In the genomic region with DNA sequence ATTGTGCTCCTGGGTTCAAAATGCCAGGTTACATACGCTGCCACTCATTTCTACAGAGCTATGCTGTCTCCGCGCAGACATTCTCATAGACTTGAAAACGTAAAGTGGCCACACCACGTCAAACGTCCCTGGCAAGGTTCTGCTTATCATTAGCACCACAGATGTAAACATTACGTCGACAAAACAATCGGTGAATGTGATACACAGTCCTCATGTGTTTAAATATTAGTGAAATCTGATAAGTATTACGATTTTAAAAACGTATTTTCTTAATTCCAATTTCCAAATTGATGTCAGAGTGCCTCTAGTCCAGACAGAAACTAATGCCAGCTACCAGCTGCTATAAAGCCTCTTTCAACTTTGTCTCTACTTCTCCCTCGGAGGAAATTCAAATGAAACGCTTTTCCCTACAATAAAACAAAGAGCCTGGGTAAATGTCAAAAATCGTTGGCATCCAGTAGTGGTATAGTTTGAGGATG, we compare ENCODE assay signal across 7 cellular contexts. TPM values are rescaled to one million over a fixed set of nuclear protein-coding genes. Genes with fewer than 3 reads are reported as not detected.
A peak's percentile ranks its signal among the peaks of the same experiment; 100 is the strongest.
DNase-seq lines count a peak whose midpoint lies in the region; TF ChIP-seq lines count a peak whose summit lies in the region.

No MANE protein-coding gene starts in this region.

- H3K36me3 ChIP-seq in neuronal stem cell (replicated peaks in 1 of 2; ENCODE audit: control insufficient read depth in 2 of 2, insufficient read depth in 2 of 2, low read length in 2 of 2): no peaks in the 10 kb centered on the region

- DNase-seq in GM12864 (ENCODE audit: low read depth): no peak
- no peak for DNase-seq in HFFc6
- peak; percentile 34 for DNase-seq in NCI-H345 treated with DMSO at 0.1 percent for 48 hours (lab: John Stamatoyannopoulos, UW; ENCODE audit: unreplicated experiment)
- peak; percentile 78 for DNase-seq in activated CD4-positive, alpha-beta memory T cell treated with anti-CD3 and anti-CD28 coated beads, Interleukin-2, amount 10 ng/mL, durations not matched to agents 7 days and 5 days
- peak; percentile 58 for DNase-seq in fibroblast of the aortic adventitia (ENCODE audit: low read depth)
- DNase-seq in neuronal stem cell (ENCODE audit: low spot score): no peak
- DNase-seq in SW 1271 (lab: John Stamatoyannopoulos, UW): no peak

- H4K8ac ChIP-seq in neuronal stem cell (ENCODE audit: low read depth, low read length): no peak overlapping the region

- H3K23ac ChIP-seq in neuronal stem cell (ENCODE audit: low read depth, low read length, poor library complexity): no peak overlapping the region

- peak overlapping the region; percentile 27 for H3K9ac ChIP-seq in neuronal stem cell (ENCODE audit: low read depth, low read length, poor library complexity)

- peaks cover 7 to 14% of the 10 kb centered on the region in 2 donors for H3K4me1 ChIP-seq in neuronal stem cell (ENCODE audit: control insufficient read depth in 2 of 2, insufficient read depth in 1 of 2, low read depth in 1 of 2, low read length in 2 of 2)

- no peak overlapping the region for H2BK12ac ChIP-seq in neuronal stem cell (ENCODE audit: low read length)

- H3K4me3 ChIP-seq in GM12864 (ENCODE audit: low read depth, low read length): peak overlapping the region; percentile 95
- H3K4me3 ChIP-seq in fibroblast of the aortic adventitia (ENCODE audit: low read depth, low read length): peak overlapping the region; percentile 89
- peak overlapping the region; percentile 73 to 99 for H3K4me3 ChIP-seq in neuronal stem cell (ENCODE audit: low read length in 2 of 2)

- no CpG with 5 or more reads among the region's 14 CpGs for WGBS in neuronal stem cell (ENCODE audit: extremely low coverage in 2 of 2, insufficient read length in 2 of 2, insufficient replicate concordance in 1 of 2), 2 donors

- CTCF ChIA-PET in activated CD4-positive, alpha-beta memory T cell treated with anti-CD3 and anti-CD28 coated beads, Interleukin-2, amount 10 ng/mL, durations not matched to agents 7 days and 5 days (lab: Charles Lee): interaction anchor here (0.5 to 3.0 kb wide), 12 partner anchors 11 to 128 kb away, joined by 3 to 24 read pairs (median 4); no protein-coding TSS in a partner anchor

- no peak overlapping the region for H2AK5ac ChIP-seq in neuronal stem cell (ENCODE audit: low read depth, low read length)

- no peaks in the 10 kb centered on the region for H3K9me3 ChIP-seq in neuronal stem cell (replicated peaks in 1 of 2; ENCODE audit: control insufficient read depth in 2 of 2, insufficient read depth in 1 of 2, low read depth in 1 of 2, low read length in 2 of 2)

- no peak overlapping the region for H3K18ac ChIP-seq in neuronal stem cell (ENCODE audit: low read length)

- H3K27me3 Mint-ChIP-seq in HFFc6 (ENCODE audit: insufficient read depth): peaks cover 2% of the 10 kb centered on the region
- H3K27me3 Mint-ChIP-seq in activated CD4-positive, alpha-beta memory T cell treated with anti-CD3 and anti-CD28 coated beads, Interleukin-2, amount 10 ng/mL, durations not matched to agents 7 days and 5 days: no peaks in the 10 kb centered on the region

- peak overlapping the region; percentile 88 for H3K4me2 ChIP-seq in neuronal stem cell (ENCODE audit: insufficient read depth, low read length, poor library complexity, severe bottlenecking)

- peak overlapping the region; percentile 94 for H3K4me3 Mint-ChIP-seq in HFFc6
- H3K4me3 Mint-ChIP-seq in activated CD4-positive, alpha-beta memory T cell treated with anti-CD3 and anti-CD28 coated beads, Interleukin-2, amount 10 ng/mL, durations not matched to agents 7 days and 5 days: peak overlapping the region; percentile 94

- H3K14ac ChIP-seq in neuronal stem cell (ENCODE audit: low read length): no peak overlapping the region

- H3K27ac Mint-ChIP-seq in HFFc6: peak overlapping the region; percentile 83
- peak overlapping the region; percentile 97 for H3K27ac Mint-ChIP-seq in activated CD4-positive, alpha-beta memory T cell treated with anti-CD3 and anti-CD28 coated beads, Interleukin-2, amount 10 ng/mL, durations not matched to agents 7 days and 5 days

- no peak overlapping the region for H2BK120ac ChIP-seq in neuronal stem cell (ENCODE audit: low read depth, low read length)

- TF ChIP-seq CTCF in GM12864 (IDR thresholded peaks at IDR 0.05; ENCODE audit: low read depth, low read length, missing control alignments) (no peak), HFFc6 (IDR thresholded peaks at IDR 0.05) (no peak), fibroblast of the aortic adventitia (IDR thresholded peaks at IDR 0.05; ENCODE audit: insufficient read depth, low read length) (no peak)

- peak overlapping the region; percentile 99 for H2AFZ ChIP-seq in neuronal stem cell (ENCODE audit: low read length)

- H3K4me1 Mint-ChIP-seq in HFFc6 (ENCODE audit: low read depth): peaks cover 44% of the 10 kb centered on the region
- H3K4me1 Mint-ChIP-seq in activated CD4-positive, alpha-beta memory T cell treated with anti-CD3 and anti-CD28 coated beads, Interleukin-2, amount 10 ng/mL, durations not matched to agents 7 days and 5 days: peaks cover 40% of the 10 kb centered on the region

- H3K27ac ChIP-seq in neuronal stem cell (replicated peaks; ENCODE audit: low read length): no peak overlapping the region

- no peak overlapping the region for H3K4ac ChIP-seq in neuronal stem cell (ENCODE audit: low read length)

- H3K9me3 Mint-ChIP-seq in HFFc6: no peaks in the 10 kb centered on the region
- H3K9me3 Mint-ChIP-seq in activated CD4-positive, alpha-beta memory T cell treated with anti-CD3 and anti-CD28 coated beads, Interleukin-2, amount 10 ng/mL, durations not matched to agents 7 days and 5 days: no peaks in the 10 kb centered on the region

- H3K79me1 ChIP-seq in neuronal stem cell (ENCODE audit: low read depth, low read length): peaks cover 3% of the 10 kb centered on the region

- peaks cover 0 to 31% (median 6%) of the 10 kb centered on the region in 3 experiments for H3K27me3 ChIP-seq in neuronal stem cell (ENCODE audit: control insufficient read depth in 3 of 3, insufficient read depth in 3 of 3, low read depth in 1 of 3, low read length in 3 of 3)

- no peak overlapping the region for H2BK5ac ChIP-seq in neuronal stem cell (ENCODE audit: low read length)

- peaks cover 22% of the 10 kb centered on the region for H3K36me3 Mint-ChIP-seq in HFFc6 (ENCODE audit: low read depth)
- H3K36me3 Mint-ChIP-seq in activated CD4-positive, alpha-beta memory T cell treated with anti-CD3 and anti-CD28 coated beads, Interleukin-2, amount 10 ng/mL, durations not matched to agents 7 days and 5 days (ENCODE audit: low read depth): peaks cover 74% of the 10 kb centered on the region

- POLR2A ChIA-PET in activated CD4-positive, alpha-beta memory T cell treated with anti-CD3 and anti-CD28 coated beads, Interleukin-2, amount 10 ng/mL, durations not matched to agents 7 days and 5 days (lab: Charles Lee): interaction anchor here (0.8 to 11.0 kb wide), 30 partner anchors 8 to 637 kb away, joined by 3 to 383 read pairs (median 8); a partner anchor contains a TSS

- H4K91ac ChIP-seq in neuronal stem cell (ENCODE audit: low read depth, low read length, poor library complexity): no peak overlapping the region

- H2BK15ac ChIP-seq in neuronal stem cell (ENCODE audit: low read length): no peak overlapping the region

RNA-seq across cellular contexts. Expression of a gene that starts 1.1 kb away (rescaled TPM):
- 10 to 100 TPM; 26.7 to 39.8 (median 32.5) TPM for total RNA-seq in HFFc6 (2021; fragmentation: NEBNext Ultra II Directional; extraction: Animal tissue kit (Norgen Biotek cat#: 25700))
- total RNA-seq in activated CD4-positive, alpha-beta memory T cell treated with anti-CD3 and anti-CD28 coated beads, Interleukin-2, amount 10 ng/mL, durations not matched to agents 7 days and 5 days: 100 to 1,000 TPM; 365 to 367 TPM
- 50.5 and 114 TPM in 2 replicates for total RNA-seq in fibroblast of the aortic adventitia (ENCODE audit: low replicate concordance)
- 12.6 TPM for polyA plus RNA-seq in neuronal stem cell (2013, experiment 1 of 2)
- polyA plus RNA-seq in neuronal stem cell (2013, experiment 2 of 2): 13.0 TPM

Comparison
In these comparisons a context has a peak if more than half of its experiments do, and no peak if none do; other contexts are left out.
1. DNase-seq: peak in NCI-H345 treated with DMSO at 0.1 percent for 48 hours (single experiment), activated CD4-positive, alpha-beta memory T cell treated with anti-CD3 and anti-CD28 coated beads, Interleukin-2, amount 10 ng/mL, durations not matched to agents 7 days and 5 days (single experiment) and fibroblast of the aortic adventitia (single experiment); none in GM12864 (single experiment), HFFc6 (single experiment), neuronal stem cell (single experiment) and SW 1271 (0 of 2).
2. Peak in every context shown above with its lines, with median percentiles within 50 percentile points of each other: H3K4me3 ChIP-seq.